ENCODE assay signal across 19 cellular contexts in genomic region chr14:67391266-67391665, GRCh38. TPM values are rescaled to one million over a fixed set of nuclear protein-coding genes. Genes with fewer than 3 reads are reported as not detected.
"Had no signal": no experiment of that assay in that cellular context is flagged by ENCODE, and none has a peak within 500 bp of the region (broad histone marks: within the 10 kb centered on the region; RNA-seq: fewer than 3 reads in every experiment).

No MANE protein-coding gene starts in this region.

- H3K27me3 Mint-ChIP-seq: activated naive CD8-positive, alpha-beta T cell had no signal

- H3K4me1 Mint-ChIP-seq: immature natural killer cell; stimulated activated effector memory CD8-positive, alpha-beta T cell treated with anti-CD3 and anti-CD28 coated beads, Interleukin-12 subunit alpha, Interleukin-12 subunit beta, amount 100 ng/mL, for 72 hours; WTC11 had no signal

- H3K4me3 ChIP-seq: breast epithelium, dorsolateral prefrontal cortex, esophagus muscularis mucosa, lower lobe of right lung, right atrium auricular region, tibial nerve had no signal

- H3K27ac ChIP-seq: breast epithelium, dorsolateral prefrontal cortex, esophagus muscularis mucosa, lower lobe of right lung, neutrophil, right atrium auricular region, tibial nerve had no signal

- H3K4me3 Mint-ChIP-seq: activated CD8-positive, alpha-beta T cell treated with anti-CD3 and anti-CD28 coated beads, Interleukin-2, amount 10 ng/mL, durations not matched to agents 7 days and 5 days; activated naive CD8-positive, alpha-beta T cell; immature natural killer cell; stimulated activated effector memory CD8-positive, alpha-beta T cell treated with anti-CD3 and anti-CD28 coated beads, Interleukin-12 subunit alpha, Interleukin-12 subunit beta, amount 100 ng/mL, for 72 hours; WTC11 had no signal

- H3K36me3 ChIP-seq: breast epithelium, right atrium auricular region had no signal

- H3K27me3 ChIP-seq: breast epithelium, dorsolateral prefrontal cortex, neutrophil, right atrium auricular region, tibial nerve had no signal

- DNase-seq: activated CD4-positive, alpha-beta T cell treated with anti-CD3 and anti-CD28 coated beads for 48 hours; activated CD8-positive, alpha-beta T cell treated with anti-CD3 and anti-CD28 coated beads, Interleukin-2, amount 10 ng/mL, durations not matched to agents 7 days and 5 days; anterior cingulate cortex; dorsolateral prefrontal cortex; immature natural killer cell; lower lobe of right lung; midbrain; small intestine; T1000 had no signal

- ATAC-seq: activated CD8-positive, alpha-beta T cell treated with anti-CD3 and anti-CD28 coated beads, Interleukin-2, amount 10 ng/mL, durations not matched to agents 7 days and 5 days; lower lobe of right lung; stimulated activated effector memory CD8-positive, alpha-beta T cell treated with anti-CD3 and anti-CD28 coated beads, Interleukin-12 subunit alpha, Interleukin-12 subunit beta, amount 100 ng/mL, for 72 hours; WTC11 had no signal

- H3K4me1 ChIP-seq: breast epithelium, lower lobe of right lung, right atrium auricular region, tibial nerve had no signal

- H3K9me3 ChIP-seq: breast epithelium, esophagus muscularis mucosa, lower lobe of right lung, neutrophil, right atrium auricular region, tibial nerve had no signal

- H3K9me3 Mint-ChIP-seq: activated T-helper 2 cell treated with anti-CD3 and anti-CD28 coated beads, Interferon-gamma antibody, Interleukin-2, Interleukin-4, amounts not matched to agents 10 μg/mL and 5 μg/mL and 100 μg/mL, durations not matched to agents 14 hours and 24 hours and 36 hours; immature natural killer cell; stimulated activated effector memory CD8-positive, alpha-beta T cell treated with anti-CD3 and anti-CD28 coated beads, Interleukin-12 subunit alpha, Interleukin-12 subunit beta, amount 100 ng/mL, for 72 hours; WTC11 had no signal

- H3K27ac Mint-ChIP-seq: activated CD8-positive, alpha-beta T cell treated with anti-CD3 and anti-CD28 coated beads, Interleukin-2, amount 10 ng/mL, durations not matched to agents 7 days and 5 days; activated naive CD8-positive, alpha-beta T cell; activated T-helper 2 cell treated with anti-CD3 and anti-CD28 coated beads, Interferon-gamma antibody, Interleukin-2, Interleukin-4, amounts not matched to agents 10 μg/mL and 5 μg/mL and 100 μg/mL, durations not matched to agents 14 hours and 24 hours and 36 hours; immature natural killer cell; stimulated activated effector memory CD8-positive, alpha-beta T cell treated with anti-CD3 and anti-CD28 coated beads, Interleukin-12 subunit alpha, Interleukin-12 subunit beta, amount 100 ng/mL, for 72 hours had no signal

- H3K36me3 Mint-ChIP-seq: WTC11 had no signal

RNA-seq across cellular contexts. Expression of gene PLEK2, which starts 20.7 kb away (rescaled TPM):
- total RNA-seq: activated CD8-positive, alpha-beta T cell treated with anti-CD3 and anti-CD28 coated beads, Interleukin-2, amount 10 ng/mL, durations not matched to agents 7 days and 5 days; chondrocyte had no signal
